ENCODE assay signal across 12 cellular contexts in genomic region chr3:143157957-143158548, GRCh38. TPM values are rescaled to one million over a fixed set of nuclear protein-coding genes. Genes with fewer than 3 reads are reported as not detected.
DNase-seq lines count a peak whose midpoint lies in the region; ATAC-seq, FAIRE-seq and TF ChIP-seq lines count a peak whose summit lies in the region.
"Had no signal": no experiment of that assay in that cellular context is flagged by ENCODE, and none has a peak within 500 bp of the region (broad histone marks: within the 10 kb centered on the region; RNA-seq: fewer than 3 reads in every experiment).

No MANE protein-coding gene starts in this region.

- H3K27ac ChIP-seq in GM12878 (ENCODE audit: control insufficient read depth, insufficient read depth) (peak overlapping the region; percentile 3; the same call in 1 of the 2 replicates), Karpas-422 (ENCODE audit: low read length) (no peak overlapping the region)

- RAD21 ChIA-PET in GM12878 (lab: Charles Lee; ENCODE audit: unreplicated experiment): interaction anchor here (0.8 to 3.3 kb wide), 6 partner anchors 9 to 71 kb away, joined by 3 to 18 read pairs (median 4); no protein-coding TSS in a partner anchor

- CTCF ChIA-PET in GM12878 (lab: Yijun Ruan, JAX): interaction anchor here (0.8 to 2.3 kb wide), 7 partner anchors 10 to 67 kb away, joined by 3 to 7 read pairs (median 3); no protein-coding TSS in a partner anchor

- no peaks in the 10 kb centered on the region for H3K9me2 ChIP-seq in Karpas-422 (replicated peaks; ENCODE audit: insufficient read depth, low read length)

- DNase-seq in GM12878 (ENCODE audit: low read depth, low spot score) (no peak), COLO668 (lab: John Stamatoyannopoulos, UW; ENCODE audit: unreplicated experiment) (no peak), Karpas-422 (no peak), left colon (no peak)
- DNase-seq in central memory CD4-positive, alpha-beta T cell: no peak
- DNase-seq: activated CD4-positive, alpha-beta T cell treated with anti-CD3 and anti-CD28 coated beads for 4 hours; retina; stimulated activated naive CD4-positive, alpha-beta T cell treated with Interleukin-2 at 50 U/mL for 16 hours had no signal

- no peak for TF ChIP-seq POLR2A in GM12878 (IDR thresholded peaks at IDR 0.05; ENCODE audit: low read depth, low read length)

- in situ Hi-C loops in GM12878 (cut with MboI): no loop called here

- SMC1A ChIA-PET in GM12878 (lab: Charles Lee; ENCODE audit: uncharacterized antibody, unreplicated experiment): interaction anchor here (0.8 to 5.3 kb wide), 9 partner anchors 9 to 49 kb away, joined by 3 to 39 read pairs (median 4); no protein-coding TSS in a partner anchor

- POLR2A ChIA-PET in GM12878 (lab: Charles Lee): interaction anchor here (1.1 kb wide), 1 partner anchor 49 kb away, joined by 4 read pairs; no protein-coding TSS in a partner anchor

- TF ChIP-seq RAD21 in GM12878 (IDR thresholded peaks at IDR 0.05; ENCODE audit: insufficient read depth, low read depth, low read length): no peak

- H3K9me3 ChIP-seq in GM12878 (replicated peaks; ENCODE audit: control insufficient read depth, insufficient read depth, low read length) (no peaks in the 10 kb centered on the region), Karpas-422 (ENCODE audit: low read length) (no peaks in the 10 kb centered on the region)

- no TSS peak for BruUV-seq in GM12878 (replicated peaks; lab: Mats Ljungman, UMichigan)

- no peak for TF ChIP-seq CTCF in GM12878 (IDR thresholded peaks at IDR 0.05 in 2 of 3, conservative IDR thresholded peaks at IDR 0.05 in 1 of 3; ENCODE audit: control insufficient read depth in 2 of 3, extremely low read depth in 1 of 3, insufficient read depth in 1 of 3, low read depth in 3 of 3, low read length in 3 of 3)

- FAIRE-seq in GM12878 (lab: Jason Lieb, UNC): peak; percentile 47

- ATAC-seq in GM18517 (IDR thresholded peaks at IDR 0.05; ENCODE audit: unreplicated experiment) (peak; percentile 66), GM21367 (IDR thresholded peaks at IDR 0.05; ENCODE audit: unreplicated experiment) (peak; percentile 40), HG03095 (IDR thresholded peaks at IDR 0.05; ENCODE audit: unreplicated experiment) (peak; percentile 46), GM12878 (peak; percentile 86), left colon (no peak)

- H4K20me1 ChIP-seq in GM12878 (ENCODE audit: control insufficient read depth, insufficient read depth) (no peaks in the 10 kb centered on the region), Karpas-422 (ENCODE audit: insufficient read depth, low read depth, low read length) (no peaks in the 10 kb centered on the region)

- H3K27me3 ChIP-seq in GM12878 (replicated peaks in 1 of 2; ENCODE audit: control insufficient read depth in 2 of 2, insufficient read depth in 2 of 2, low read length in 1 of 2): no peaks in the 10 kb centered on the region
- no peaks in the 10 kb centered on the region for H3K27me3 ChIP-seq in Karpas-422 (ENCODE audit: low read length)

- intact Hi-C loops in GM12878 (cut with micrococcal nuclease; ENCODE audit: unreplicated experiment) (loop anchor here (1.0 to 2.0 kb wide), 2 partner anchors 35 to 75 kb away; no protein-coding TSS in a partner anchor), left colon (cut with DNase I, micrococcal nuclease) (no loop called here)

- H3K4me3 ChIP-seq in GM12878: no peak overlapping the region
- no peak overlapping the region for H3K4me3 ChIP-seq in Karpas-422 (ENCODE audit: low read length)

- no peak for TF ChIP-seq EP300 in GM12878 (IDR thresholded peaks at IDR 0.05; ENCODE audit: borderline replicate concordance in 1 of 2, control insufficient read depth in 1 of 2, low read depth in 2 of 2, low read length in 2 of 2)

- H3K4me1 ChIP-seq in GM12878 (ENCODE audit: control insufficient read depth, insufficient read depth, low read length) (peaks cover 19% of the 10 kb centered on the region), Karpas-422 (ENCODE audit: low read length) (peaks cover 21% of the 10 kb centered on the region)

- H3K4me2 ChIP-seq in GM12878 (ENCODE audit: control insufficient read depth, insufficient read depth) (peak overlapping the region; percentile 31), Karpas-422 (ENCODE audit: low read depth, low read length, poor library complexity, severe bottlenecking) (no peak overlapping the region)

- H2AFZ ChIP-seq in GM12878 (ENCODE audit: control insufficient read depth, low read depth, low read length): no peak overlapping the region
- H2AFZ ChIP-seq in Karpas-422 (ENCODE audit: low read length): no peak overlapping the region

- no peaks in the 10 kb centered on the region for H3K79me2 ChIP-seq in GM12878 (ENCODE audit: control insufficient read depth, insufficient read depth, low read length)
- no peaks in the 10 kb centered on the region for H3K79me2 ChIP-seq in Karpas-422 (ENCODE audit: low read length)

- H3K36me3 ChIP-seq in GM12878 (ENCODE audit: control insufficient read depth in 2 of 2, insufficient read depth in 2 of 2, low read length in 1 of 2): no peaks in the 10 kb centered on the region
- H3K36me3 ChIP-seq in Karpas-422 (ENCODE audit: insufficient read depth, low read length): no peaks in the 10 kb centered on the region

- H3K9ac ChIP-seq in GM12878 (ENCODE audit: control insufficient read depth, insufficient read depth, low read length): no peak overlapping the region
- H3K9ac ChIP-seq in Karpas-422 (ENCODE audit: low read length): no peak overlapping the region

TF ChIP-seq in GM12878, 131 proteins besides CTCF, POLR2A, EP300 and RAD21 (continues in another document):
- TF ChIP-seq STAT3 (IDR thresholded peaks at IDR 0.05; ENCODE audit: low read depth, low read length) (0 out of 2 replicates have a peak, but pooled peaks have one; percentile 16), KLF5 (IDR thresholded peaks at IDR 0.05; ENCODE audit: partially characterized antibody) (no peak), HCFC1 (IDR thresholded peaks at IDR 0.05; ENCODE audit: low read length) (no peak), SUZ12 (IDR thresholded peaks at IDR 0.05; ENCODE audit: unreplicated experiment) (no peak), PAX5 (IDR thresholded peaks at IDR 0.05; ENCODE audit: borderline replicate concordance, low read depth, low read length) (no peak), RUNX3 (IDR thresholded peaks at IDR 0.05; ENCODE audit: low read length) (peak; percentile 61), EED (IDR thresholded peaks at IDR 0.05; ENCODE audit: low read depth) (no peak), ZNF687 (IDR thresholded peaks at IDR 0.05) (no peak)
- TF ChIP-seq, protein P1, sequence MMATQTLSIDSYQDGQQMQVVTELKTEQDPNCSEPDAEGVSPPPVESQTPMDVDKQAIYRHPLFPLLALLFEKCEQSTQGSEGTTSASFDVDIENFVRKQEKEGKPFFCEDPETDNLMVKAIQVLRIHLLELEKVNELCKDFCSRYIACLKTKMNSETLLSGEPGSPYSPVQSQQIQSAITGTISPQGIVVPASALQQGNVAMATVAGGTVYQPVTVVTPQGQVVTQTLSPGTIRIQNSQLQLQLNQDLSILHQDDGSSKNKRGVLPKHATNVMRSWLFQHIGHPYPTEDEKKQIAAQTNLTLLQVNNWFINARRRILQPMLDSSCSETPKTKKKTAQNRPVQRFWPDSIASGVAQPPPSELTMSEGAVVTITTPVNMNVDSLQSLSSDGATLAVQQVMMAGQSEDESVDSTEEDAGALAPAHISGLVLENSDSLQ (IDR thresholded peaks at IDR 0.05): peak; percentile 91

RNA-seq across cellular contexts. Expression of gene CHST2, which starts 38.5 kb away (rescaled TPM):
- total RNA-seq in GM12878 (2013; cell fraction: nucleolus; rRNA removed): 15.8 and 17.7 TPM in 2 replicates
- total RNA-seq in GM12878 (2014; rRNA removed) (9.8 and 12.8 TPM in 2 replicates), GM12878 (2014; rRNA removed; fragmentation: Illumina TruSeq; extraction: Trizol) (9.2 TPM in 2 replicates), GM12878 (2021) (37.1 and 37.2 TPM in 2 replicates), left colon (1 to 10 TPM; 1.0 to 2.8 TPM)
- polyA plus RNA-seq in GM12878 (2011; ENCODE audit: low read depth): 4.2 TPM
- polyA plus RNA-seq in GM12878 (2011; rRNA removed) (1.5 and 1.6 TPM in 2 replicates), GM12878 (2014; fragmentation: Illumina TruSeq; extraction: Trizol) (8.4 and 9.3 TPM in 2 replicates), GM12878 (2014; fragmentation: Nextera tagmentation; extraction: Ambion mirVana) (1 to 10 TPM; 2.3 to 5.6 TPM), GM12878 (2014; rRNA removed) (21.8 and 25.7 TPM in 2 replicates), GM12878 (2016; fragmentation: Nextera tagmentation; extraction: Ambion mirVana) (1 to 10 TPM; 4.3 to 8.3 TPM)
- polyA plus RNA-seq in GM12878 (2011; cell fraction: cytosol; rRNA removed): 2.0 and 3.3 TPM in 2 replicates
- 4.1 and 5.9 TPM in 2 replicates for polyA plus RNA-seq in GM12878 (2011; cell fraction: nucleus; rRNA removed)
- 13.1 and 13.3 TPM in 2 replicates for polyA plus RNA-seq in GM12878 (2012)
- polyA minus RNA-seq in GM12878 (2011; rRNA and poly(A)+ RNA removed): 0.80 and 2.0 TPM in 2 replicates
- polyA minus RNA-seq in GM12878 (2011; cell fraction: cytosol; rRNA and poly(A)+ RNA removed): 1.7 and 1.9 TPM in 2 replicates
- polyA minus RNA-seq in GM12878 (2011; cell fraction: nucleus; rRNA and poly(A)+ RNA removed): 3.1 and 5.0 TPM in 2 replicates
- 14.3 and 23.8 TPM in 2 replicates for total RNA-seq in Karpas-422 (2014; rRNA removed; shearing (Covaris generic); ENCODE audit: low replicate concordance)
- total RNA-seq: HT-29 had no signal
